Comparison of ENCODE assay signal across 19 cellular contexts in the genomic region with DNA sequence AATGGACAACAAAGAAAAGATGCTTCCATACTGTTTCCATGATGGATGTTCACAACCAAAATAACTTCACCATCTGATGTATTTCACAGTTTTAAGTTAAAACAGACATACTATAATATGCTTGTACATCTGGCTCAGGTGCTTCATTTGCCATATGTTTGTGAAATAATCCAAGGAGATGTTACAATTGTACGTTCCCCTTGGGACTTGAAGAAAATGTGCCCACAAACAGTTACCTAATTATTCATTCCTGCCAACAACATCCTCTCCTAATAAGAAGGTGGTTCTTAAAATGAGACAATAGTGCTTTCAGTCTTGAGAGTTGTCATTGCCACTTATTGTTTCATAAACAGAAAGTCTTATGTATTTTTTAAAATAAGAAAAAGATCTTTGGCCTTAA. TPM values are rescaled to one million over a fixed set of nuclear protein-coding genes. Genes with fewer than 3 reads are reported as not detected.
DNase-seq lines count a peak whose midpoint lies in the region; ATAC-seq, FAIRE-seq and TF ChIP-seq lines count a peak whose summit lies in the region.
"Had no signal": no experiment of that assay in that cellular context is flagged by ENCODE, and none has a peak within 500 bp of the region (broad histone marks: within the 10 kb centered on the region; RNA-seq: fewer than 3 reads in every experiment).

No MANE protein-coding gene starts in this region.

- TF ChIP-seq EP300 in A549 (IDR thresholded peaks at IDR 0.05) (no peak), GM12878 (IDR thresholded peaks at IDR 0.05; ENCODE audit: borderline replicate concordance in 1 of 2, control insufficient read depth in 1 of 2, low read depth in 2 of 2, low read length in 2 of 2) (no peak)

- in situ Hi-C loops in GM12878 (cut with MboI) = no loop called here

- no peak overlapping the region for H3K4me3 Mint-ChIP-seq in stimulated activated naive B cell treated with anti-CD40 and anti-IgM and Interleukin-4, amounts not matched to agents 10 μg/mL and 1 μg/mL and 100 μg/mL, for 72 hours
- H3K4me3 Mint-ChIP-seq: CD4-positive, CD25-positive, alpha-beta regulatory T cell; CD8-positive, alpha-beta memory T cell; GM23338 had no signal

- H3K27me3 ChIP-seq in GM12878 (replicated peaks in 1 of 2; ENCODE audit: control insufficient read depth in 2 of 2, insufficient read depth in 2 of 2, low read length in 1 of 2) = no peaks in the 10 kb centered on the region
- H3K27me3 ChIP-seq: BE2C had no signal

- TF ChIP-seq CTCF in A549 (IDR thresholded peaks at IDR 0.05) = no peak
- TF ChIP-seq CTCF in GM12865 (IDR thresholded peaks at IDR 0.05; ENCODE audit: insufficient read depth, low read depth, low read length, missing control alignments) = no peak
- no peak for TF ChIP-seq CTCF in GM12878 (IDR thresholded peaks at IDR 0.05 in 2 of 3, conservative IDR thresholded peaks at IDR 0.05 in 1 of 3; ENCODE audit: control insufficient read depth in 2 of 3, extremely low read depth in 1 of 3, insufficient read depth in 1 of 3, low read depth in 3 of 3, low read length in 3 of 3)

- 20% methylated on average over 1 of the region's 1 CpG for whole genome bisulfite sequencing in A549 (ENCODE audit: missing lambda C conversion rate)
- 50% methylated on average over 1 of the region's 1 CpG for WGBS in GM12878 (ENCODE audit: insufficient coverage, insufficient replicate concordance, low lambda C conversion rate, missing lambda C conversion rate)

- H3K79me2 ChIP-seq in GM12878 (ENCODE audit: control insufficient read depth, insufficient read depth, low read length) = no peaks in the 10 kb centered on the region

- no peaks in the 10 kb centered on the region for H3K4me1 Mint-ChIP-seq in stimulated activated naive B cell treated with anti-CD40 and anti-IgM and Interleukin-4, amounts not matched to agents 10 μg/mL and 1 μg/mL and 100 μg/mL, for 72 hours
- H3K4me1 Mint-ChIP-seq: CD4-positive, CD25-positive, alpha-beta regulatory T cell had no signal

- no peak overlapping the region for H3K27ac Mint-ChIP-seq in stimulated activated naive B cell treated with anti-CD40 and anti-IgM and Interleukin-4, amounts not matched to agents 10 μg/mL and 1 μg/mL and 100 μg/mL, for 72 hours
- H3K27ac Mint-ChIP-seq: GM23338 had no signal

- no peaks in the 10 kb centered on the region for H3K36me3 Mint-ChIP-seq in stimulated activated naive B cell treated with anti-CD40 and anti-IgM and Interleukin-4, amounts not matched to agents 10 μg/mL and 1 μg/mL and 100 μg/mL, for 72 hours
- H3K36me3 Mint-ChIP-seq: CD4-positive, CD25-positive, alpha-beta regulatory T cell; CD8-positive, alpha-beta memory T cell had no signal

- H3K27ac ChIP-seq in A549 = no peak overlapping the region
- H3K27ac ChIP-seq in GM12878 (ENCODE audit: control insufficient read depth, insufficient read depth) = no peak overlapping the region
- no peak overlapping the region for H3K27ac ChIP-seq in caudate nucleus (ENCODE audit: low read depth, low read length)

- no peaks in the 10 kb centered on the region for H3K36me3 ChIP-seq in GM12878 (ENCODE audit: control insufficient read depth in 2 of 2, insufficient read depth in 2 of 2, low read length in 1 of 2)
- H3K36me3 ChIP-seq: BE2C had no signal

- no peak overlapping the region for H3K9ac ChIP-seq in GM12878 (ENCODE audit: control insufficient read depth, insufficient read depth, low read length)

- H4K20me1 ChIP-seq in GM12878 (ENCODE audit: control insufficient read depth, insufficient read depth) = no peaks in the 10 kb centered on the region

- H3K4me1 ChIP-seq in A549 = no peaks in the 10 kb centered on the region
- H3K4me1 ChIP-seq in GM12878 (ENCODE audit: control insufficient read depth, insufficient read depth, low read length) = 0 out of 2 replicates have a peak, but pooled peaks cover 4% of the 10 kb centered on the region
- H3K4me1 ChIP-seq: BE2C had no signal

- peaks cover 4% of the 10 kb centered on the region; the same call in 1 of the 3 replicates for H3K9me3 ChIP-seq in A549
- no peaks in the 10 kb centered on the region; the same call in 2 of the 3 replicates for H3K9me3 ChIP-seq in GM12878 (replicated peaks; ENCODE audit: control insufficient read depth, insufficient read depth, low read length)
- H3K9me3 ChIP-seq: BE2C had no signal

- H3K4me2 ChIP-seq in A549 (no peak overlapping the region), GM12878 (ENCODE audit: control insufficient read depth, insufficient read depth) (no peak overlapping the region)
- H3K4me2 ChIP-seq: GM23338 had no signal

- intact Hi-C loops in GM12878 (cut with micrococcal nuclease; ENCODE audit: unreplicated experiment) = no loop called here

- H3K27me3 Mint-ChIP-seq in stimulated activated naive B cell treated with anti-CD40 and anti-IgM and Interleukin-4, amounts not matched to agents 10 μg/mL and 1 μg/mL and 100 μg/mL, for 72 hours = peaks cover 8 to 12% of the 10 kb centered on the region in 2 donors

- RAD21 ChIA-PET in GM12878 (lab: Charles Lee; ENCODE audit: unreplicated experiment) = no interaction called here

- DNase-seq in A549 (ENCODE audit: low read depth in 1 of 2, low spot score in 1 of 2) (no peak), GM12865 (ENCODE audit: low read depth) (peak; percentile 39), NCI-H2171 (lab: John Stamatoyannopoulos, UW) (peak; percentile 61), GM12878 (ENCODE audit: low read depth, low spot score) (peak; percentile 13), caudate nucleus (lab: John Stamatoyannopoulos, UW) (no peak)
- DNase-seq in stimulated activated naive B cell treated with anti-CD40 and anti-IgM and Interleukin-4, amounts not matched to agents 10 μg/mL and 1 μg/mL and 100 μg/mL, for 72 hours = no peak
- DNase-seq: 8988T; BE2C; C1 segment of cervical spinal cord; CD4-positive, CD25-positive, alpha-beta regulatory T cell; CD8-positive, alpha-beta memory T cell; COR-L47; DMS 273 treated with DMSO at 0.1 percent for 48 hours; DMS53 had no signal

- TF ChIP-seq RAD21 in A549 (conservative IDR thresholded peaks at IDR 0.05 in 1 of 2, IDR thresholded peaks at IDR 0.05 in 1 of 2) = no peak
- no peak for TF ChIP-seq RAD21 in GM12878 (IDR thresholded peaks at IDR 0.05; ENCODE audit: insufficient read depth, low read depth, low read length)

- BruUV-seq in GM12878 (replicated peaks; lab: Mats Ljungman, UMichigan) = no TSS peak

- CTCF ChIA-PET in A549 (lab: Yijun Ruan, JAX) (no interaction called here), GM12878 (lab: Yijun Ruan, JAX) (no interaction called here)

- no peaks in the 10 kb centered on the region for H3K9me3 Mint-ChIP-seq in stimulated activated naive B cell treated with anti-CD40 and anti-IgM and Interleukin-4, amounts not matched to agents 10 μg/mL and 1 μg/mL and 100 μg/mL, for 72 hours
- H3K9me3 Mint-ChIP-seq: CD4-positive, CD25-positive, alpha-beta regulatory T cell; CD8-positive, alpha-beta memory T cell; GM23338 had no signal

- no peak for TF ChIP-seq POLR2A in A549 (IDR thresholded peaks at IDR 0.05; ENCODE audit: low read length)
- no peak for TF ChIP-seq POLR2A in GM12878 (IDR thresholded peaks at IDR 0.05; ENCODE audit: low read depth, low read length)

- SMC1A ChIA-PET in GM12878 (lab: Charles Lee; ENCODE audit: uncharacterized antibody, unreplicated experiment) = interaction anchor here (3.4 kb wide), 1 partner anchor 9 kb away, joined by 9 read pairs; no protein-coding TSS in a partner anchor

- no peak overlapping the region for H3K4me3 ChIP-seq in A549
- H3K4me3 ChIP-seq in GM12865 (ENCODE audit: low read depth, low read length) = no peak overlapping the region
- H3K4me3 ChIP-seq in GM12878 = no peak overlapping the region
- H3K4me3 ChIP-seq: GM23338 had no signal

- FAIRE-seq in A549 (lab: Jason Lieb, UNC) (peak; percentile 49), GM12878 (lab: Jason Lieb, UNC) (no peak)
- FAIRE-seq: G401.6, H54 had no signal

- no peak for ATAC-seq in A549
- peak; percentile 72 for ATAC-seq in GM12878
- ATAC-seq in GM18511 (IDR thresholded peaks at IDR 0.05; ENCODE audit: unreplicated experiment) = no peak
- ATAC-seq in HG03108 (IDR thresholded peaks at IDR 0.05; ENCODE audit: unreplicated experiment) = no peak
- no peak for ATAC-seq in stimulated activated naive B cell treated with anti-CD40 and anti-IgM and Interleukin-4, amounts not matched to agents 10 μg/mL and 1 μg/mL and 100 μg/mL, for 72 hours (replicated peaks)
- ATAC-seq: GM23338 had no signal

- peak overlapping the region; percentile 32; the same call in 1 of the 2 replicates for H2AFZ ChIP-seq in GM12878 (ENCODE audit: control insufficient read depth, low read depth, low read length)
- H2AFZ ChIP-seq: GM23338 had no signal

- POLR2A ChIA-PET in A549 (lab: Yijun Ruan, JAX) = no interaction called here
- POLR2A ChIA-PET in GM12878 (lab: Charles Lee) = no interaction called here

TF ChIP-seq in A549, 52 proteins besides CTCF, POLR2A, EP300 and RAD21 (continues in another document):
- TF ChIP-seq HOXB5 (CRISPR knock-in tag; IDR thresholded peaks at IDR 0.05) = no peak
- no peak for TF ChIP-seq CHD4 (IDR thresholded peaks at IDR 0.05; ENCODE audit: borderline replicate concordance)
- TF ChIP-seq FOSB (CRISPR knock-in tag; IDR thresholded peaks at IDR 0.05) = no peak

RNA-seq across cellular contexts. Expression of a gene that starts 33.1 kb away (rescaled TPM):
- polyA plus RNA-seq in A549 (2011; rRNA removed) (33.0 and 45.6 TPM in 2 replicates), A549 (2017; fragmentation: RNase III; extraction: RNeasy Plus Mini Kit Qiagen cat#74134 plus additional on column Dnase treatment) (28.7 to 45.4 TPM (median 36.9 TPM) in 3 replicates), GM12878 (2011; rRNA removed) (208 and 240 TPM in 2 replicates), GM12878 (2014; fragmentation: Illumina TruSeq; extraction: Trizol) (254 and 331 TPM in 2 replicates), GM12878 (2014; fragmentation: Nextera tagmentation; extraction: Ambion mirVana) (100 to 1,000 TPM; 100 to 130 TPM), GM12878 (2014; rRNA removed) (138 and 146 TPM in 2 replicates), GM12878 (2016; fragmentation: Nextera tagmentation; extraction: Ambion mirVana) (100 to 1,000 TPM; 184 to 200 TPM)
- polyA plus RNA-seq in A549 (2012; cell fraction: cytosol; rRNA removed) = 14.3 and 16.2 TPM in 2 replicates
- 22.5 and 26.4 TPM in 2 replicates for polyA plus RNA-seq in A549 (2012; cell fraction: nucleus; rRNA removed)
- polyA minus RNA-seq in A549 (2011; rRNA and poly(A)+ RNA removed) = 70.7 and 80.6 TPM in 2 replicates
- 820 and 827 TPM in 2 replicates for total RNA-seq in GM12878 (2013; cell fraction: nucleolus; rRNA removed)
- total RNA-seq in GM12878 (2014; rRNA removed) (208 and 234 TPM in 2 replicates), GM12878 (2014; rRNA removed; fragmentation: Illumina TruSeq; extraction: Trizol) (317 and 320 TPM in 2 replicates), GM12878 (2021) (387 and 392 TPM in 2 replicates)
- polyA plus RNA-seq in GM12878 (2011; ENCODE audit: low read depth) = 128 TPM
- 186 and 193 TPM in 2 replicates for polyA plus RNA-seq in GM12878 (2011; cell fraction: cytosol; rRNA removed)
- 252 and 269 TPM in 2 replicates for polyA plus RNA-seq in GM12878 (2011; cell fraction: nucleus; rRNA removed)
- polyA plus RNA-seq in GM12878 (2012) = 176 and 191 TPM in 2 replicates
- 444 and 518 TPM in 2 replicates for polyA minus RNA-seq in GM12878 (2011; rRNA and poly(A)+ RNA removed)
- polyA minus RNA-seq in GM12878 (2011; cell fraction: cytosol; rRNA and poly(A)+ RNA removed) = 90.7 and 105 TPM in 2 replicates
- 447 and 727 TPM in 2 replicates for polyA minus RNA-seq in GM12878 (2011; cell fraction: nucleus; rRNA and poly(A)+ RNA removed)

Comparison
In these comparisons a context has a peak if more than half of its experiments do, and no peak if none do; other contexts are left out.
1. DNase-seq: peak in GM12865 (single experiment), NCI-H2171 (single experiment) and GM12878 (single experiment); none in A549 (0 of 2), caudate nucleus (0 of 61) and stimulated activated naive B cell treated with anti-CD40 and anti-IgM and Interleukin-4, amounts not matched to agents 10 μg/mL and 1 μg/mL and 100 μg/mL, for 72 hours (single experiment).